ENCODE assay signal across 9 cellular contexts in the genomic region with DNA sequence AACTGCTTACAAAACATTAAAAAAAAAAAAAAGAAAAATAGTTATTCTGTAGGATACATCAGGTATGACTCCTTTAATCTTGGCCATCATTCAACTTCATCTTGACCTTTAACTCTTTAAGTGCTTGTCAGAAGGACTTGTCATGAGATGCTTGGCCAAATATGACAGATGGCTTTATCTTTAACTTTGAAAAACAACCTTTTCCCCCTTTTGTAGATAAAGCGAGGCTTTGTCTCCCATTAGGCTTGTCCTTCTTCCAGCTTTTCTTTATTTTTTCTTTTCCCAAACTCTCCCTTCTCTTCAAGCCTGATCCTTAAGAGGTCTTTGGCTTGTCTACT. TPM values are rescaled to one million over a fixed set of nuclear protein-coding genes. Genes with fewer than 3 reads are reported as not detected.
A peak's percentile ranks its signal among the peaks of the same experiment; 100 is the strongest.
DNase-seq lines count a peak whose midpoint lies in the region; ATAC-seq and TF ChIP-seq lines count a peak whose summit lies in the region.
"Had no signal": no experiment of that assay in that cellular context is flagged by ENCODE, and none has a peak within 500 bp of the region (broad histone marks: within the 10 kb centered on the region; RNA-seq: fewer than 3 reads in every experiment).

No MANE protein-coding gene starts in this region.

- 0 out of 2 replicates have a peak, but pooled peaks cover 4% of the 10 kb centered on the region for H3F3A ChIP-seq in GM23248 (ENCODE audit: insufficient read depth)
- H3F3A ChIP-seq in OCI-LY1 (ENCODE audit: insufficient read depth, low read length) = no peaks in the 10 kb centered on the region

- 93 to 96% methylated on average over 1 of the region's 1 CpG for WGBS in GM23248 (ENCODE audit: low coverage in 1 of 2, low lambda C conversion rate in 2 of 2, missing lambda C conversion rate in 2 of 2), 2 experiments
- WGBS in endodermal cell (ENCODE audit: insufficient coverage in 1 of 2, insufficient read length in 1 of 2), 2 experiments = 91 to 100% methylated on average over 1 of the region's 1 CpG

- peaks cover 36% of the 10 kb centered on the region for H3K4me1 ChIP-seq in GM23248 (ENCODE audit: insufficient read depth)
- peaks cover 61% of the 10 kb centered on the region for H3K4me1 ChIP-seq in OCI-LY1 (ENCODE audit: insufficient read depth, low read length, severe bottlenecking)
- H3K4me1 ChIP-seq in endodermal cell (ENCODE audit: control insufficient read depth, insufficient read depth, low read length) = no peaks in the 10 kb centered on the region

- H3K27me3 Mint-ChIP-seq in endodermal cell (ENCODE audit: insufficient read depth) = no peaks in the 10 kb centered on the region

- H3K9me2 ChIP-seq in GM23248 (ENCODE audit: insufficient read depth) (no peaks in the 10 kb centered on the region), OCI-LY1 (ENCODE audit: low read depth, low read length) (no peaks in the 10 kb centered on the region)

- H3K36me3 Mint-ChIP-seq in endodermal cell (ENCODE audit: low read depth) = peaks cover 35% of the 10 kb centered on the region

- peak; percentile 10 for DNase-seq in GM23248
- DNase-seq in endodermal cell = no peak
- DNase-seq in retinal pigment epithelial cell (ENCODE audit: low read depth) = no peak
- no peak for DNase-seq in NCI-H2081 treated with DMSO at 0.1 percent for 48 hours (lab: John Stamatoyannopoulos, UW)
- DNase-seq in GDM1 (lab: John Stamatoyannopoulos, UW) = no peak
- no peak for DNase-seq in kidney glomerular epithelial cell (lab: John Stamatoyannopoulos, UW)
- DNase-seq: head of caudate nucleus had no signal

- peaks cover 32% of the 10 kb centered on the region for H3K4me1 Mint-ChIP-seq in endodermal cell

- in situ Hi-C loops in GM23248 (cut with MboI) = no loop called here

- peaks cover 73% of the 10 kb centered on the region for H3K79me2 ChIP-seq in GM23248 (ENCODE audit: insufficient read depth)
- H3K79me2 ChIP-seq in OCI-LY1 (ENCODE audit: insufficient read depth, low read length) = peaks cover 70% of the 10 kb centered on the region

- no peaks in the 10 kb centered on the region for H3K9me3 Mint-ChIP-seq in endodermal cell

- no peaks in the 10 kb centered on the region for H3K27me3 ChIP-seq in GM23248 (replicated peaks; ENCODE audit: insufficient read depth)
- no peaks in the 10 kb centered on the region for H3K27me3 ChIP-seq in OCI-LY1 (ENCODE audit: insufficient read depth, low read length)
- no peaks in the 10 kb centered on the region for H3K27me3 ChIP-seq in endodermal cell (ENCODE audit: control insufficient read depth, insufficient read depth, low read length, poor library complexity, severe bottlenecking)

- H3K9ac ChIP-seq in GM23248 (peak overlapping the region; percentile 99), OCI-LY1 (ENCODE audit: low read length) (peak overlapping the region; percentile 94), endodermal cell (ENCODE audit: extremely low read depth, low read length, poor library complexity, severe bottlenecking) (no peak overlapping the region)

- peaks cover 11% of the 10 kb centered on the region; the same call in 1 of the 2 replicates for H4K20me1 ChIP-seq in GM23248 (ENCODE audit: insufficient read depth)
- H4K20me1 ChIP-seq in OCI-LY1 (ENCODE audit: insufficient read depth, low read length) = no peaks in the 10 kb centered on the region

- no peak overlapping the region for H2AFZ ChIP-seq in GM23248
- no peak overlapping the region for H2AFZ ChIP-seq in OCI-LY1 (ENCODE audit: low read length)

- peaks cover 21% of the 10 kb centered on the region for H3K36me3 ChIP-seq in GM23248 (ENCODE audit: low read depth)
- peaks cover 69% of the 10 kb centered on the region for H3K36me3 ChIP-seq in OCI-LY1 (ENCODE audit: insufficient read depth, low read length)
- H3K36me3 ChIP-seq in endodermal cell (ENCODE audit: control insufficient read depth, insufficient read depth, low read length) = peaks cover 58% of the 10 kb centered on the region

- H3K4me2 ChIP-seq in GM23248 (ENCODE audit: unreplicated experiment) (peak overlapping the region; percentile 95), OCI-LY1 (ENCODE audit: low read length) (peak overlapping the region; percentile 90)

- TF ChIP-seq CTCF in OCI-LY1 (IDR thresholded peaks at IDR 0.05; ENCODE audit: low read length) = no peak
- TF ChIP-seq CTCF in endodermal cell (conservative IDR thresholded peaks at IDR 0.05) = no peak
- TF ChIP-seq CTCF in retinal pigment epithelial cell (conservative IDR thresholded peaks at IDR 0.05; ENCODE audit: low read depth, low read length) = no peak

- ATAC-seq in HG02623 (IDR thresholded peaks at IDR 0.05; ENCODE audit: unreplicated experiment) = no peak

- H3K27ac ChIP-seq in GM23248 (peak overlapping the region; percentile 1; the same call in 1 of the 2 replicates), OCI-LY1 (ENCODE audit: low read depth, low read length, poor library complexity, severe bottlenecking) (peak overlapping the region; percentile 95), endodermal cell (ENCODE audit: low read depth, low read length) (no peak overlapping the region)

- peak overlapping the region; percentile 98 for H3K4me3 ChIP-seq in GM23248
- H3K4me3 ChIP-seq in OCI-LY1 (ENCODE audit: low read depth, low read length, poor library complexity, severe bottlenecking) = peak overlapping the region; percentile 97
- H3K4me3 ChIP-seq in endodermal cell (ENCODE audit: low read length) = peak overlapping the region; percentile 87
- H3K4me3 ChIP-seq in retinal pigment epithelial cell (ENCODE audit: low read length) = peak overlapping the region; percentile 95

- peak overlapping the region; percentile 86 for H3K4me3 Mint-ChIP-seq in endodermal cell

- H3K9me3 ChIP-seq in GM23248 (ENCODE audit: low read depth) (no peaks in the 10 kb centered on the region), OCI-LY1 (ENCODE audit: low read length) (no peaks in the 10 kb centered on the region), endodermal cell (ENCODE audit: control insufficient read depth, low read length) (no peaks in the 10 kb centered on the region)

- peak overlapping the region; percentile 64 for H3K27ac Mint-ChIP-seq in endodermal cell

RNA-seq across cellular contexts. Expression of a gene that starts 2.3 kb away (rescaled TPM):
- total RNA-seq in GM23248 (2014; rRNA removed; shearing (Covaris generic)) = 81.7 and 99.4 TPM in 2 replicates
- 111 and 121 TPM in 2 replicates for polyA plus RNA-seq in GM23248 (2016; fragmentation: Nextera tagmentation; extraction: Ambion mirVana)
- total RNA-seq in endodermal cell = 100 to 1,000 TPM; 162 to 170 TPM
- polyA plus RNA-seq in endodermal cell (2013, experiment 1 of 2) = 167 TPM
- 155 TPM for polyA plus RNA-seq in endodermal cell (2013, experiment 2 of 2)

RNA-seq across cellular contexts. Expression of a gene that starts 18.2 kb away (rescaled TPM):
- 77.3 and 77.9 TPM in 2 replicates for total RNA-seq in GM23248 (2014; rRNA removed; shearing (Covaris generic))
- polyA plus RNA-seq in GM23248 (2016; fragmentation: Nextera tagmentation; extraction: Ambion mirVana) = 67.4 and 71.2 TPM in 2 replicates
- 100 to 1,000 TPM; 107 to 108 TPM for total RNA-seq in endodermal cell
- polyA plus RNA-seq in endodermal cell (2013, experiment 1 of 2) = 132 TPM
- 128 TPM for polyA plus RNA-seq in endodermal cell (2013, experiment 2 of 2)
